Comparison of ENCODE assay signal across 18 cellular contexts in genomic region chr13:83538636-83539035, GRCh38.
"Had no signal": no experiment of that assay in that cellular context is flagged by ENCODE, and none has a peak within 500 bp of the region (broad histone marks: within the 10 kb centered on the region; RNA-seq: fewer than 3 reads in every experiment).

No MANE protein-coding gene starts in this region.

- H2AFZ ChIP-seq: hepatocyte had no signal

- H3K27ac ChIP-seq: coronary artery, dorsolateral prefrontal cortex, esophagus muscularis mucosa, foreskin keratinocyte, gastroesophageal sphincter, heart left ventricle, hepatocyte, left lung, lower lobe of right lung had no signal

- H3K4me2 ChIP-seq: hepatocyte had no signal

- H3K27me3 ChIP-seq: dorsolateral prefrontal cortex, esophagus muscularis mucosa, foreskin keratinocyte, gastroesophageal sphincter, heart left ventricle, hepatocyte, left lung had no signal

- DNase-seq: dermis blood vessel endothelial cell; dorsolateral prefrontal cortex; effector CD4-positive, alpha-beta T cell; effector memory CD4-positive, alpha-beta T cell; foreskin keratinocyte; heart left ventricle; hypothalamus; left cardiac atrium; left lung; left ventricle myocardium superior; lower lobe of right lung; mesenchymal stem cell; mucosa of descending colon; naive B cell had no signal

- H3K79me2 ChIP-seq: hepatocyte had no signal

- H3K4me3 ChIP-seq: coronary artery, dorsolateral prefrontal cortex, esophagus muscularis mucosa, gastroesophageal sphincter, heart left ventricle, hepatocyte, left lung, lower lobe of right lung, mucosa of descending colon had no signal

- H3K36me3 ChIP-seq: esophagus muscularis mucosa, gastroesophageal sphincter, heart left ventricle, left lung, lower lobe of right lung had no signal

- H3K4me1 ChIP-seq: esophagus muscularis mucosa, foreskin keratinocyte, gastroesophageal sphincter, heart left ventricle, left lung, lower lobe of right lung had no signal
